ENCODE assay signal across 31 cellular contexts in the genomic region with DNA sequence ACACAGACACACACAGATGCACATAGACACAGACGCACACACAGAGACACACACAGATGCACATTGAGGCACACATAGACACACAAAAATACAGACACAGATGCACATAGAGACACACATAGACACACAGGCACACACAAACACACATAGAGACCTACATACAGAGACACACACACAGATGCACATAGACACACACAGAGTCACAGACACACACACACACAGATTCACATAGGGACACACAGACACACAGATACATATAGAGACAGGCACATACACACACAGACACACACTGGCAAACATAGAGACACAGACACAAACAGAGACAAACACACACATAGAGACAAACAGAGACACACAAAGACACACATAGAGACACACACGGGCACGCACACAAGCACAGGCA. TPM values are rescaled to one million over a fixed set of nuclear protein-coding genes. Genes with fewer than 3 reads are reported as not detected.
"Had no signal": no experiment of that assay in that cellular context is flagged by ENCODE, and none has a peak within 500 bp of the region (broad histone marks: within the 10 kb centered on the region; RNA-seq: fewer than 3 reads in every experiment).

No MANE protein-coding gene starts in this region.

- H3K27ac ChIP-seq: dorsolateral prefrontal cortex, gastrocnemius medialis, neutrophil, pancreas, suprapubic skin, transverse colon, vagina had no signal

- H3K27me3 ChIP-seq: pancreas, vagina had no signal

- H3K4me1 ChIP-seq: gastrocnemius medialis, pancreas, vagina had no signal

- H3K9me3 ChIP-seq: gastrocnemius medialis, mucosa of descending colon, neutrophil, pancreas, suprapubic skin, transverse colon, vagina had no signal

- H3K4me3 ChIP-seq: dorsolateral prefrontal cortex, gastrocnemius medialis, mucosa of descending colon, pancreas, smooth muscle cell, suprapubic skin, transverse colon, vagina had no signal

- H3K4me2 ChIP-seq: smooth muscle cell had no signal

- FAIRE-seq: kidney, pancreas had no signal

- DNase-seq: dorsolateral prefrontal cortex; effector CD4-positive, alpha-beta T cell; gastrocnemius medialis; head of caudate nucleus; naive B cell; stimulated activated CD4-positive, alpha-beta T cell treated with anti-CD3 and anti-CD28 coated beads, Interleukin-12 subunit alpha, Interleukin-12 subunit beta, amount 100 ng/mL, for 4 hours; stimulated activated CD4-positive, alpha-beta T cell treated with anti-CD3 and anti-CD28 coated beads, Interleukin-1b, Interleukin-23, amount 100 ng/mL, for 48 hours; stimulated activated CD4-positive, alpha-beta T cell treated with anti-CD3 and anti-CD28 coated beads, Interleukin-4, amount 100 ng/mL, for 1 hour; stimulated activated CD8-positive, alpha-beta memory T cell treated with anti-CD3 and anti-CD28 coated beads, Interleukin-4, amount 100 ng/mL, for 48 hours; stimulated activated naive CD4-positive, alpha-beta T cell; stimulated activated naive CD8-positive, alpha-beta T cell treated with anti-CD3 and anti-CD28 coated beads, Interleukin-15, amount 100 ng/mL, for 72 hours had no signal

- H3K36me3 ChIP-seq: gastrocnemius medialis, neutrophil, pancreas, suprapubic skin, transverse colon, vagina had no signal

- ATAC-seq: gastrocnemius medialis; stimulated activated naive CD8-positive, alpha-beta T cell treated with anti-CD3 and anti-CD28 coated beads, Interleukin-15, amount 100 ng/mL, for 72 hours had no signal

RNA-seq across cellular contexts. Expression of a gene that starts 9.9 kb away (rescaled TPM):
- total RNA-seq: glomerular endothelial cell; lung microvascular endothelial cell; natural killer cell treated with Interleukin-12 subunit alpha and Interleukin-12 subunit beta and Interleukin-15 and Interleukin-18, amount 100 ng/mL, for 72 hours; neural crest cell; omental fat pad; posterior vena cava; pulmonary artery endothelial cell; smooth muscle cell; ureter; vagina had no signal
- polyA plus RNA-seq: smooth muscle cell had no signal

RNA-seq across cellular contexts. Expression of a gene that starts 40.8 kb away (rescaled TPM):
- total RNA-seq: glomerular endothelial cell; kidney; left lobe of liver; liver; lung microvascular endothelial cell; mesothelial cell of epicardium; natural killer cell treated with Interleukin-12 subunit alpha and Interleukin-12 subunit beta and Interleukin-15 and Interleukin-18, amount 100 ng/mL, for 72 hours; neural crest cell; posterior vena cava; pulmonary artery endothelial cell; sciatic nerve; ureter; vagina had no signal
